In the genomic region with DNA sequence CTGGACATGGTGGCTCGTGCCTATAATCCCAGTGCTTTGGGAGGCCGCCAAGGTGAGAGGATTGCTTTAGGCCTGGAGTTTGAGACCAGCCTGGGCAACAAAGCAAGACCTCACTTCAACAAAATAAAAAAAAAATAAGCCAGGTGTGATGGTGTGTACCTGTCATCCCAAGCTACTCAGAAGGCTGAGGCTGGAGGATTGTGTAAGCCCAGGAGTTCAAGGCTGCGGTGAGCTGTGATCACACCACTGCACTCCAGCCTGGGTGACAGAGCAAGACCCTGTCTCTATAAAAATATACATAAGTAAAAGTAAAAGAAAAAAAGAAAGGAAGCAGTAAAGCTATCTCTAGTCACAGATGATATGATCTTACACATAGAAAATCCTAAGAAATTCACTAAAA, we compare ENCODE assay signal across 17 cellular contexts. TPM values are rescaled to one million over a fixed set of nuclear protein-coding genes. Genes with fewer than 3 reads are reported as not detected.
"Had no signal": no experiment of that assay in that cellular context is flagged by ENCODE, and none has a peak within 500 bp of the region (broad histone marks: within the 10 kb centered on the region; RNA-seq: fewer than 3 reads in every experiment).

No MANE protein-coding gene starts in this region.

- H3K36me3 ChIP-seq: neutrophil, pancreas, thoracic aorta, tibial nerve, vagina had no signal

- H3K9me3 ChIP-seq: neutrophil, pancreas, thoracic aorta, tibial nerve, vagina had no signal

- H3K4me3 ChIP-seq: dorsolateral prefrontal cortex, lung, pancreas, skin epidermis, thoracic aorta, tibial nerve, vagina had no signal

- H3K36me3 Mint-ChIP-seq: memory B cell; naive thymus-derived CD4-positive, alpha-beta T cell; stimulated activated naive B cell treated with anti-CD40 and anti-IgM and Interleukin-4, amounts not matched to agents 10 μg/mL and 1 μg/mL and 100 μg/mL, for 72 hours had no signal

- H3K4me1 Mint-ChIP-seq: memory B cell; naive thymus-derived CD4-positive, alpha-beta T cell had no signal

- DNase-seq: cerebellar nuclear complex; effector CD4-positive, alpha-beta T cell; naive thymus-derived CD4-positive, alpha-beta T cell; pancreas; stimulated activated CD4-positive, alpha-beta T cell treated with anti-CD3 and anti-CD28 coated beads, Interleukin-15, amount 100 ng/mL, for 24 hours; stimulated activated CD4-positive, alpha-beta T cell treated with anti-CD3 and anti-CD28 coated beads, Interleukin-2, amount 100 ng/mL, for 48 hours; stimulated activated naive B cell treated with anti-CD40 and anti-IgM and Interleukin-4, amounts not matched to agents 10 μg/mL and 1 μg/mL and 100 μg/mL, for 72 hours had no signal

- ATAC-seq: naive thymus-derived CD4-positive, alpha-beta T cell; pancreas; stimulated activated naive B cell treated with anti-CD40 and anti-IgM and Interleukin-4, amounts not matched to agents 10 μg/mL and 1 μg/mL and 100 μg/mL, for 72 hours had no signal

- H3K9me3 Mint-ChIP-seq: memory B cell; naive thymus-derived CD4-positive, alpha-beta T cell; neural crest cell; stimulated activated naive B cell treated with anti-CD40 and anti-IgM and Interleukin-4, amounts not matched to agents 10 μg/mL and 1 μg/mL and 100 μg/mL, for 72 hours; stimulated activated naive CD8-positive, alpha-beta T cell treated with anti-CD3 and anti-CD28 coated beads, Interleukin-15, Interleukin-2, amounts not matched to agents 100 ng/mL and 50 ng/mL, for 24 hours had no signal

- H3K4me1 ChIP-seq: vagina had no signal

- H3K27me3 ChIP-seq: pancreas, tibial nerve, vagina had no signal

- H3K4me3 Mint-ChIP-seq: memory B cell; naive thymus-derived CD4-positive, alpha-beta T cell; neural crest cell; stimulated activated naive B cell treated with anti-CD40 and anti-IgM and Interleukin-4, amounts not matched to agents 10 μg/mL and 1 μg/mL and 100 μg/mL, for 72 hours; stimulated activated naive CD8-positive, alpha-beta T cell treated with anti-CD3 and anti-CD28 coated beads, Interleukin-15, Interleukin-2, amounts not matched to agents 100 ng/mL and 50 ng/mL, for 24 hours had no signal

- H3K27ac ChIP-seq: dorsolateral prefrontal cortex, neutrophil, pancreas, skin epidermis, thoracic aorta, vagina had no signal

- H3K27ac Mint-ChIP-seq: memory B cell; naive thymus-derived CD4-positive, alpha-beta T cell; stimulated activated naive B cell treated with anti-CD40 and anti-IgM and Interleukin-4, amounts not matched to agents 10 μg/mL and 1 μg/mL and 100 μg/mL, for 72 hours; stimulated activated naive CD8-positive, alpha-beta T cell treated with anti-CD3 and anti-CD28 coated beads, Interleukin-15, Interleukin-2, amounts not matched to agents 100 ng/mL and 50 ng/mL, for 24 hours had no signal

RNA-seq across cellular contexts. Expression of gene SYNPO, which starts 59.5 kb away (rescaled TPM):
- polyA plus RNA-seq: naive thymus-derived CD4-positive, alpha-beta T cell had no signal
